23 cellular contexts compared by ENCODE assay signal in the genomic region with DNA sequence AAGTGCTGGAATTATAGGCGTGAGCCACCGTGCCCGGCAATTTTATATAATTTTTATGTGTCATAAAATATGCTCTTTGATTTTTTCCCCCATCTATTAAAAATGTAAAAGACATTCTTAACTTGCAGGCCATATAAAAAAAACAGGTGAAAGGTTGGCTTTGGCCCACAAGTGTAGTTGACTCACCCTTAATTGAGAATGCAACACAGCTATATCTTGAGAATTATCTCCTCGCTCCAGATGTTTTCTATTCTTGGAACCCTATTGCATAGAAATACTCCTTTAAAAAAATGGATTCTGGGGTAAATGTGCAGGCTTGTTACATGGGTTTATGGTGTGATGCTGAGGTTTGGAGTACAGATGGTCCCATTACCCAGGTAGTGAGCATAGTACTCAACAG.
"Had no signal": no experiment of that assay in that cellular context is flagged by ENCODE, and none has a peak within 500 bp of the region (broad histone marks: within the 10 kb centered on the region; RNA-seq: fewer than 3 reads in every experiment).

No MANE protein-coding gene starts in this region.

- H3K36me3 ChIP-seq: neural progenitor cell, ovary had no signal

- H3K27ac ChIP-seq: neural progenitor cell, ovary, parathyroid adenoma, psoas muscle, right lobe of liver, sigmoid colon, stomach, thoracic aorta, thyroid gland, tibial nerve, upper lobe of left lung, vagina had no signal

- ATAC-seq: psoas muscle; right cardiac atrium; right lobe of liver; stimulated activated effector memory CD8-positive, alpha-beta T cell treated with anti-CD3 and anti-CD28 coated beads, Interleukin-12 subunit alpha, Interleukin-12 subunit beta, amount 100 ng/mL, for 72 hours; stimulated activated naive B cell treated with anti-CD40 and anti-IgM and Interleukin-4, amounts not matched to agents 10 μg/mL and 1 μg/mL and 100 μg/mL, for 72 hours had no signal

- DNase-seq: occipital lobe; ovary; posterior cingulate gyrus; psoas muscle; right cardiac atrium; right lobe of liver; sigmoid colon; small intestine; stimulated activated CD4-positive, alpha-beta T cell treated with anti-CD3 and anti-CD28 coated beads, Interleukin-15, amount 100 ng/mL, for 24 hours; stimulated activated CD4-positive, alpha-beta T cell treated with anti-CD3 and anti-CD28 coated beads, Interleukin-2, amount 100 ng/mL, for 24 hours; stimulated activated CD4-positive, alpha-beta T cell treated with anti-CD3 and anti-CD28 coated beads, Interleukin-2, amount 100 ng/mL, for 48 hours; stimulated activated CD4-positive, alpha-beta T cell treated with anti-CD3 and anti-CD28 coated beads, Interleukin-4, amount 100 ng/mL, for 24 hours; stimulated activated naive B cell treated with anti-CD40 and anti-IgM and Interleukin-4, amounts not matched to agents 10 μg/mL and 1 μg/mL and 100 μg/mL, for 72 hours; stimulated activated naive CD4-positive, alpha-beta T cell treated with Interleukin-2 at 50 U/mL for 16 hours; stomach; thyroid gland; upper lobe of left lung had no signal

- H3K27me3 ChIP-seq: neural progenitor cell, ovary, right lobe of liver, sigmoid colon, stomach, thyroid gland, tibial nerve, upper lobe of left lung, vagina had no signal

- H3K4me3 ChIP-seq: neural progenitor cell, ovary, psoas muscle, right lobe of liver, sigmoid colon, stomach, thoracic aorta, thyroid gland, tibial nerve, upper lobe of left lung, vagina had no signal

- H3K9me3 ChIP-seq: right lobe of liver, sigmoid colon, thyroid gland had no signal

- H3K4me2 ChIP-seq: neural progenitor cell had no signal

- H3K9ac ChIP-seq: neural progenitor cell, parathyroid adenoma had no signal

- H3K4me1 ChIP-seq: neural progenitor cell, parathyroid adenoma, right lobe of liver, thyroid gland had no signal

- H3K79me2 ChIP-seq: parathyroid adenoma had no signal

- H2AFZ ChIP-seq: neural progenitor cell, parathyroid adenoma had no signal
